In the genomic region with DNA sequence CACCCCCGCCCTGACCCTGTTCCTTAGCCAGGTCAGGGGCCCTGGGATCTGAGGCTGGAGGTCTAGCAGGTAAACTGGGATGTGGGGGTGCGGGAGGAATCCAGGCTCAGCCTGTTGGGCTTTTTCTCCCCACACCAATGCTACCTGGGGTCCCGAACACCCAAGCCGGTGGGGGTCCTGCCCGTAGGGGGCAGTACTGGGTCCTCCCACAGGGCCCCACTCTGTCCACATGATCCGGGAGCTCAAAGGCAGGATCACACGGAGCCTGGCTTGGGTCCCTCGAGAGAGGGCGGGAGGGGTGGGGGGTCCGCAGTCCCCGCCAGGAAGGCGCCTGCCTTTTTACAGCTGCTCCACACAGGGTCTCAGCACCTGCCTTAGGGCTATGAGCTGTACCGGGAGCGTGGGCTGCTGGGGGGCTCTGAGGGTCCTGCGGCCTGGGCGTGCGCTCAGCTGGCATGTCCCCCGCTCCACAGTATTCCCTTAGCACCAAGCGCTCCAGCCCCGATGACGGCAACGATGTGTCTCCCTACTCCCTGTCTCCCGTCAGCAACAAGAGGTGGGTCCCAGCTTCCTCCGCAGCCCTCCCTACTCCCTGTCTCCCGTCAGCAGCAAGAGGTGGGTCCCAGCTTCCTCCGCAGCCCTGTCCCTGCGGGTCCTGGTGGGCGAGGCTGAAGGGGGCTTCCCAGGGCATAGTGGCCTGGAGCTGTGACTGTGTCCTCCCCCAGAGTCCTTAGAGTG, we compare ENCODE assay signal across 23 cellular contexts. TPM values are rescaled to one million over a fixed set of nuclear protein-coding genes. Genes with fewer than 3 reads are reported as not detected.
DNase-seq lines count a peak whose midpoint lies in the region; ATAC-seq and TF ChIP-seq lines count a peak whose summit lies in the region.
"Had no signal": no experiment of that assay in that cellular context is flagged by ENCODE, and none has a peak within 500 bp of the region (broad histone marks: within the 10 kb centered on the region; RNA-seq: fewer than 3 reads in every experiment).

No MANE protein-coding gene starts in this region.

- H3K4me1 ChIP-seq in cardiac muscle cell (ENCODE audit: low read depth), result no peaks in the 10 kb centered on the region
- H3K4me1 ChIP-seq in right atrium auricular region, result no peaks in the 10 kb centered on the region
- no peaks in the 10 kb centered on the region for H3K4me1 ChIP-seq in OCI-LY7 (ENCODE audit: insufficient read depth, low read length, poor library complexity, severe bottlenecking)
- no peaks in the 10 kb centered on the region for H3K4me1 ChIP-seq in smooth muscle cell (ENCODE audit: low read depth)
- H3K4me1 ChIP-seq: gastrocnemius medialis, tibial nerve had no signal

- H3K4me2 ChIP-seq in OCI-LY7 (ENCODE audit: low read length) (no peak overlapping the region), smooth muscle cell (no peak overlapping the region)

- no peaks in the 10 kb centered on the region for H3K9me2 ChIP-seq in OCI-LY7 (ENCODE audit: insufficient read depth, low read length)

- peaks cover 23% of the 10 kb centered on the region for H3K36me3 Mint-ChIP-seq in activated CD4-positive, alpha-beta T cell treated with anti-CD3 and anti-CD28 coated beads, Interleukin-2, amount 10 ng/mL, durations not matched to agents 24 days and 14 days (ENCODE audit: low read depth)
- H3K36me3 Mint-ChIP-seq: CD4-positive, CD25-positive, alpha-beta regulatory T cell had no signal

- peak; percentile 7 for TF ChIP-seq CTCF in cardiac muscle cell (IDR thresholded peaks at IDR 0.05; ENCODE audit: low read depth, low read length)
- no peak for TF ChIP-seq CTCF in right atrium auricular region (IDR thresholded peaks at IDR 0.05)
- TF ChIP-seq CTCF in OCI-LY7 (conservative IDR thresholded peaks at IDR 0.05; ENCODE audit: low read length), result peak; percentile 57
- peak; percentile 13 for TF ChIP-seq CTCF in fibroblast of villous mesenchyme (IDR thresholded peaks at IDR 0.05; ENCODE audit: insufficient read depth, low read depth, low read length)
- TF ChIP-seq CTCF in smooth muscle cell (IDR thresholded peaks at IDR 0.05; ENCODE audit: borderline replicate concordance, insufficient read depth, poor library complexity, severe bottlenecking), result peak; percentile 27

- H3K79me2 ChIP-seq in OCI-LY7 (ENCODE audit: insufficient read depth, low read depth, low read length) (no peaks in the 10 kb centered on the region), smooth muscle cell (ENCODE audit: low read depth) (peaks cover 11% of the 10 kb centered on the region)

- no peak overlapping the region for H3K4me3 ChIP-seq in cardiac muscle cell
- no peak overlapping the region for H3K4me3 ChIP-seq in right atrium auricular region
- H3K4me3 ChIP-seq in OCI-LY7 (ENCODE audit: low read depth, low read length, poor library complexity, severe bottlenecking), result no peak overlapping the region
- H3K4me3 ChIP-seq in fibroblast of villous mesenchyme (ENCODE audit: low read depth, low read length), result no peak overlapping the region
- H3K4me3 ChIP-seq in smooth muscle cell, result no peak overlapping the region
- H3K4me3 ChIP-seq: gastrocnemius medialis, mucosa of descending colon, tibial nerve had no signal

- ATAC-seq in HG03460 (IDR thresholded peaks at IDR 0.05; ENCODE audit: unreplicated experiment), result no peak
- ATAC-seq: activated CD8-positive, alpha-beta memory T cell treated with anti-CD3 and anti-CD28 coated beads, Interleukin-2, amount 10 ng/mL, durations not matched to agents 7 days and 5 days; activated T-helper 17 cell treated with anti-CD3 and anti-CD28 coated beads, Interleukin-2, amount 50 U/mL, for 72 hours; gastrocnemius medialis; mucosa of descending colon; PC-3; sciatic nerve had no signal

- no peaks in the 10 kb centered on the region for H3F3A ChIP-seq in smooth muscle cell (ENCODE audit: low read depth)

- no peaks in the 10 kb centered on the region for H3K9me3 ChIP-seq in cardiac muscle cell (ENCODE audit: low read depth)
- no peaks in the 10 kb centered on the region for H3K9me3 ChIP-seq in right atrium auricular region
- H3K9me3 ChIP-seq in OCI-LY7 (ENCODE audit: low read length), result no peaks in the 10 kb centered on the region
- H3K9me3 ChIP-seq in smooth muscle cell (replicated peaks; ENCODE audit: low read depth), result no peaks in the 10 kb centered on the region
- H3K9me3 ChIP-seq: gastrocnemius medialis, mucosa of descending colon, tibial nerve had no signal

- POLR2A ChIA-PET in OCI-LY7 (lab: Charles Lee), result no interaction called here

- no peak overlapping the region for H3K27ac Mint-ChIP-seq in activated CD4-positive, alpha-beta T cell treated with anti-CD3 and anti-CD28 coated beads, Interleukin-2, amount 10 ng/mL, durations not matched to agents 24 days and 14 days
- H3K27ac Mint-ChIP-seq: activated CD8-positive, alpha-beta memory T cell treated with anti-CD3 and anti-CD28 coated beads, Interleukin-2, amount 10 ng/mL, durations not matched to agents 7 days and 5 days; activated T-helper 17 cell treated with anti-CD3 and anti-CD28 coated beads, Interleukin-2, amount 50 U/mL, for 72 hours had no signal

- intact Hi-C loops in OCI-LY7 (cut with micrococcal nuclease; ENCODE audit: unreplicated experiment), result no loop called here
- intact Hi-C loops in activated CD4-positive, alpha-beta T cell treated with anti-CD3 and anti-CD28 coated beads, Interleukin-2, amount 10 ng/mL, durations not matched to agents 24 days and 14 days (cut with micrococcal nuclease), result no loop called here

- no peak overlapping the region for H2AFZ ChIP-seq in OCI-LY7 (ENCODE audit: low read length)
- H2AFZ ChIP-seq in smooth muscle cell (ENCODE audit: low read depth), result no peak overlapping the region

- 97% methylated on average over 22 of the region's 28 CpGs for WGBS in smooth muscle cell (ENCODE audit: low lambda C conversion rate)

- H3K27me3 ChIP-seq in cardiac muscle cell (no peaks in the 10 kb centered on the region), right atrium auricular region (no peaks in the 10 kb centered on the region), smooth muscle cell (ENCODE audit: low read depth) (no peaks in the 10 kb centered on the region)
- H3K27me3 ChIP-seq: gastrocnemius medialis, tibial nerve had no signal

- no peak overlapping the region for H3K4me3 Mint-ChIP-seq in activated CD4-positive, alpha-beta T cell treated with anti-CD3 and anti-CD28 coated beads, Interleukin-2, amount 10 ng/mL, durations not matched to agents 24 days and 14 days
- H3K4me3 Mint-ChIP-seq: activated CD8-positive, alpha-beta memory T cell treated with anti-CD3 and anti-CD28 coated beads, Interleukin-2, amount 10 ng/mL, durations not matched to agents 7 days and 5 days; activated T-helper 17 cell treated with anti-CD3 and anti-CD28 coated beads, Interleukin-2, amount 50 U/mL, for 72 hours; CD4-positive, CD25-positive, alpha-beta regulatory T cell had no signal

- no TSS peak for BruUV-seq in OCI-LY7 (replicated peaks; lab: Mats Ljungman, UMichigan)

- H3K27me3 Mint-ChIP-seq in activated CD4-positive, alpha-beta T cell treated with anti-CD3 and anti-CD28 coated beads, Interleukin-2, amount 10 ng/mL, durations not matched to agents 24 days and 14 days, result no peaks in the 10 kb centered on the region
- H3K27me3 Mint-ChIP-seq: activated CD8-positive, alpha-beta memory T cell treated with anti-CD3 and anti-CD28 coated beads, Interleukin-2, amount 10 ng/mL, durations not matched to agents 7 days and 5 days; activated T-helper 17 cell treated with anti-CD3 and anti-CD28 coated beads, Interleukin-2, amount 50 U/mL, for 72 hours; CD4-positive, CD25-positive, alpha-beta regulatory T cell had no signal

- H4K20me1 ChIP-seq in OCI-LY7 (ENCODE audit: insufficient read depth, low read length) (no peaks in the 10 kb centered on the region), smooth muscle cell (ENCODE audit: low read depth) (peaks cover 64% of the 10 kb centered on the region)

- H3K9me3 Mint-ChIP-seq in activated CD4-positive, alpha-beta T cell treated with anti-CD3 and anti-CD28 coated beads, Interleukin-2, amount 10 ng/mL, durations not matched to agents 24 days and 14 days, result no peaks in the 10 kb centered on the region
- H3K9me3 Mint-ChIP-seq: activated T-helper 17 cell treated with anti-CD3 and anti-CD28 coated beads, Interleukin-2, amount 50 U/mL, for 72 hours; CD4-positive, CD25-positive, alpha-beta regulatory T cell had no signal

- H3K36me3 ChIP-seq in cardiac muscle cell (peaks cover 27% of the 10 kb centered on the region), right atrium auricular region (peaks cover 59% of the 10 kb centered on the region), OCI-LY7 (ENCODE audit: insufficient read depth, low read length) (peaks cover 49% of the 10 kb centered on the region), smooth muscle cell (ENCODE audit: low read depth) (no peaks in the 10 kb centered on the region)

- H3K4me1 Mint-ChIP-seq in activated CD4-positive, alpha-beta T cell treated with anti-CD3 and anti-CD28 coated beads, Interleukin-2, amount 10 ng/mL, durations not matched to agents 24 days and 14 days, result no peaks in the 10 kb centered on the region
- H3K4me1 Mint-ChIP-seq: activated CD8-positive, alpha-beta memory T cell treated with anti-CD3 and anti-CD28 coated beads, Interleukin-2, amount 10 ng/mL, durations not matched to agents 7 days and 5 days; activated T-helper 17 cell treated with anti-CD3 and anti-CD28 coated beads, Interleukin-2, amount 50 U/mL, for 72 hours; CD4-positive, CD25-positive, alpha-beta regulatory T cell had no signal

- DNase-seq in cardiac muscle cell (ENCODE audit: low read depth in 1 of 2, low spot score in 1 of 2) (no peak), right atrium auricular region (ENCODE audit: low spot score) (no peak), OCI-LY7 (ENCODE audit: low spot score) (no peak), fibroblast of villous mesenchyme (ENCODE audit: low read depth) (no peak), smooth muscle cell (lab: John Stamatoyannopoulos, UW; ENCODE audit: unreplicated experiment) (no peak), GM03348 (ENCODE audit: low spot score) (no peak)
- no peak for DNase-seq in activated CD4-positive, alpha-beta T cell treated with anti-CD3 and anti-CD28 coated beads, Interleukin-2, amount 10 ng/mL, durations not matched to agents 24 days and 14 days
- DNase-seq: activated CD4-positive, CD25-positive, alpha-beta regulatory T cell treated with anti-CD3 and anti-CD28 coated beads, Interleukin-2, amount 50 U/mL, for 72 hours; activated CD8-positive, alpha-beta memory T cell treated with anti-CD3 and anti-CD28 coated beads, Interleukin-2, amount 10 ng/mL, durations not matched to agents 7 days and 5 days; CD4-positive, CD25-positive, alpha-beta regulatory T cell; gastrocnemius medialis; KG1; NCI-H748 treated with DMSO at 0.1 percent for 48 hours; nucleus accumbens; PC-3; stimulated activated naive CD4-positive, alpha-beta T cell treated with Interleukin-2 at 50 U/mL for 16 hours; T1000 had no signal

- H3K9ac ChIP-seq in smooth muscle cell (ENCODE audit: low read depth), result no peak overlapping the region

- CTCF ChIA-PET in OCI-LY7 (lab: Charles Lee; ENCODE audit: unreplicated experiment), result no interaction called here

- H3K27ac ChIP-seq in cardiac muscle cell (no peak overlapping the region), right atrium auricular region (no peak overlapping the region), OCI-LY7 (ENCODE audit: low read depth, low read length, poor library complexity, severe bottlenecking) (no peak overlapping the region), smooth muscle cell (ENCODE audit: low read depth) (no peak overlapping the region)
- H3K27ac ChIP-seq: gastrocnemius medialis, tibial nerve had no signal

RNA-seq across cellular contexts. Expression of a gene that starts 12.3 kb away (rescaled TPM):
- 1.9 and 5.4 TPM in 2 replicates for total RNA-seq in cardiac muscle cell
- 4.0 and 5.9 TPM in 2 replicates for polyA plus RNA-seq in cardiac muscle cell
- not detected for total RNA-seq in right atrium auricular region
- 0.44 and 1.1 TPM in 2 replicates for total RNA-seq in OCI-LY7 (2014; rRNA removed; shearing (Covaris generic))
- total RNA-seq in OCI-LY7 (2022), result 7.0 and 9.7 TPM in 2 replicates
- total RNA-seq in fibroblast of villous mesenchyme, result not detected in 2 replicates
- total RNA-seq in smooth muscle cell, result not detected in 2 replicates
- polyA plus RNA-seq in smooth muscle cell, result 0.62 and 1.8 TPM in 2 replicates
- 1.4 and 2.2 TPM in 2 replicates for total RNA-seq in activated CD4-positive, alpha-beta T cell treated with anti-CD3 and anti-CD28 coated beads, Interleukin-2, amount 10 ng/mL, durations not matched to agents 24 days and 14 days
- total RNA-seq: gastrocnemius medialis, PC-3 had no signal

RNA-seq across cellular contexts. Expression of a gene that starts 20.6 kb away (rescaled TPM):
- total RNA-seq in cardiac muscle cell (45.5 and 68.5 TPM in 2 replicates), right atrium auricular region (10 to 100 TPM; 20.6 to 21.7 TPM), OCI-LY7 (2022) (65.3 and 67.9 TPM in 2 replicates), fibroblast of villous mesenchyme (37.6 and 40.3 TPM in 2 replicates), smooth muscle cell (16.3 and 33.9 TPM in 2 replicates)
- polyA plus RNA-seq in cardiac muscle cell (48.6 and 70.7 TPM in 2 replicates), smooth muscle cell (49.7 and 64.8 TPM in 2 replicates)
- 39.8 and 61.2 TPM in 2 replicates for total RNA-seq in OCI-LY7 (2014; rRNA removed; shearing (Covaris generic))
- 37.3 and 38.7 TPM in 2 replicates for total RNA-seq in activated CD4-positive, alpha-beta T cell treated with anti-CD3 and anti-CD28 coated beads, Interleukin-2, amount 10 ng/mL, durations not matched to agents 24 days and 14 days

RNA-seq across cellular contexts. Expression of a gene that starts 26.2 kb away (rescaled TPM):
- total RNA-seq in cardiac muscle cell, result 16.2 and 19.4 TPM in 2 replicates
- 15.1 and 21.0 TPM in 2 replicates for polyA plus RNA-seq in cardiac muscle cell
- 10 to 100 TPM; 14.1 to 18.4 TPM for total RNA-seq in right atrium auricular region
- total RNA-seq in OCI-LY7 (2014; rRNA removed; shearing (Covaris generic)), result 12.3 and 13.1 TPM in 2 replicates
- 9.8 and 11.3 TPM in 2 replicates for total RNA-seq in OCI-LY7 (2022)
- 10.4 and 11.6 TPM in 2 replicates for total RNA-seq in fibroblast of villous mesenchyme
- 8.1 and 8.7 TPM in 2 replicates for total RNA-seq in smooth muscle cell
- polyA plus RNA-seq in smooth muscle cell, result 27.0 and 27.2 TPM in 2 replicates
- 21.5 and 24.4 TPM in 2 replicates for total RNA-seq in activated CD4-positive, alpha-beta T cell treated with anti-CD3 and anti-CD28 coated beads, Interleukin-2, amount 10 ng/mL, durations not matched to agents 24 days and 14 days

RNA-seq across cellular contexts. Expression of a gene that starts 30.7 kb away (rescaled TPM):
- total RNA-seq in cardiac muscle cell (89.0 and 110 TPM in 2 replicates), right atrium auricular region (10 to 100 TPM; 15.8 to 35.4 TPM), OCI-LY7 (2022) (72.6 and 78.8 TPM in 2 replicates), fibroblast of villous mesenchyme (137 and 139 TPM in 2 replicates), smooth muscle cell (26.8 and 56.0 TPM in 2 replicates)
- polyA plus RNA-seq in cardiac muscle cell (51.5 and 71.8 TPM in 2 replicates), smooth muscle cell (73.8 and 93.9 TPM in 2 replicates)
- 74.4 and 79.4 TPM in 2 replicates for total RNA-seq in OCI-LY7 (2014; rRNA removed; shearing (Covaris generic))
- 119 and 124 TPM in 2 replicates for total RNA-seq in activated CD4-positive, alpha-beta T cell treated with anti-CD3 and anti-CD28 coated beads, Interleukin-2, amount 10 ng/mL, durations not matched to agents 24 days and 14 days

RNA-seq across cellular contexts. Expression of a gene that starts 43.4 kb away (rescaled TPM):
- not detected in 2 replicates for total RNA-seq in cardiac muscle cell
- not detected in 2 replicates for polyA plus RNA-seq in cardiac muscle cell
- not detected for total RNA-seq in right atrium auricular region
- total RNA-seq in OCI-LY7 (2014; rRNA removed; shearing (Covaris generic)), result not detected in 2 replicates
- total RNA-seq in OCI-LY7 (2022), result not detected in 2 replicates
- total RNA-seq in fibroblast of villous mesenchyme, result not detected in 2 replicates
- not detected in 2 replicates for total RNA-seq in smooth muscle cell
- polyA plus RNA-seq in smooth muscle cell, result not detected in 2 replicates
- total RNA-seq in activated CD4-positive, alpha-beta T cell treated with anti-CD3 and anti-CD28 coated beads, Interleukin-2, amount 10 ng/mL, durations not matched to agents 24 days and 14 days, result not detected in 2 replicates
- total RNA-seq: activated CD8-positive, alpha-beta memory T cell treated with anti-CD3 and anti-CD28 coated beads, Interleukin-2, amount 10 ng/mL, durations not matched to agents 7 days and 5 days; activated T-helper 17 cell treated with anti-CD3 and anti-CD28 coated beads, Interleukin-2, amount 50 U/mL, for 72 hours; CD4-positive, CD25-positive, alpha-beta regulatory T cell; gastrocnemius medialis; PC-3; sciatic nerve; tibial nerve had no signal
- polyA plus RNA-seq: adipose tissue; CD4-positive, CD25-positive, alpha-beta regulatory T cell had no signal

Comparison
In these comparisons a context has a peak if more than half of its experiments do, and no peak if none do; other contexts are left out.
1. CTCF ChIP-seq: peak in cardiac muscle cell (single experiment), OCI-LY7 (single experiment), fibroblast of villous mesenchyme (single experiment) and smooth muscle cell (single experiment); none in right atrium auricular region (0 of 2).